In the genomic region with DNA sequence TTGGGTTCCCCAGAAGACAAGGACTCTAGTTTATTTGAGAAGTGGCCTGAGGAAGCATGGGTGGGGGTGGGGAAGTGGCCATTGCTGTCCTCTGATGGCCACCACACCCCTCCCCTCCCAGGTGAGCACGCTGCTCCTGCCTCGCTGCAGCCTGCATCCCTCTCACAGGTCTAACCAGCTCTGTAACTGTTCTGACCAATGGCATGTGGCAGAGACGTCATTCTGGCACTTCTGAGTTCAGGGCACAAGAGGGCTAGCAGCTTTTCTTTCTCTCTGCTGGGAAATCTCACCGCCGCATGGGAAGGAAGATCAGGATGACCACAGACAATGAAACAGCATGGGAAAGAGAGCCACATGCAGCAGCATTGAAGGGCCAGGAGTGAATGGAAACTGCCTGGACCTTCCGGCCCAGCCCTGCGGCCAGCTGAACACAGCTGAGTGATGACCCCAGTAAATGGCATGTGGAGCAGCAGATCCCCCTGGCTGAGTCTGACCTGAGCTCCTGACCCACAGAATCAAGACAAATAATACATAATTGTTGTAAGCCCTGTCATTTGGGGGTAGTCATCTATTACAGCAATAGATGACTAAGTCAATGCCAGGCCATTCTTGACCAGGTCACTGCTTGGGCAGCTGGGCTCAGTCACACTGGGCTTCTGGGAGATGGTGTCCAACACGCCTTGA, we compare ENCODE assay signal across 1 cellular context.
TF ChIP-seq lines count a peak whose summit lies in the region.

No MANE protein-coding gene starts in this region.

TF ChIP-seq in GM23338, 12 proteins besides CTCF, POLR2A, EP300 and RAD21 (continued from another document):
- TF ChIP-seq, protein P1, sequence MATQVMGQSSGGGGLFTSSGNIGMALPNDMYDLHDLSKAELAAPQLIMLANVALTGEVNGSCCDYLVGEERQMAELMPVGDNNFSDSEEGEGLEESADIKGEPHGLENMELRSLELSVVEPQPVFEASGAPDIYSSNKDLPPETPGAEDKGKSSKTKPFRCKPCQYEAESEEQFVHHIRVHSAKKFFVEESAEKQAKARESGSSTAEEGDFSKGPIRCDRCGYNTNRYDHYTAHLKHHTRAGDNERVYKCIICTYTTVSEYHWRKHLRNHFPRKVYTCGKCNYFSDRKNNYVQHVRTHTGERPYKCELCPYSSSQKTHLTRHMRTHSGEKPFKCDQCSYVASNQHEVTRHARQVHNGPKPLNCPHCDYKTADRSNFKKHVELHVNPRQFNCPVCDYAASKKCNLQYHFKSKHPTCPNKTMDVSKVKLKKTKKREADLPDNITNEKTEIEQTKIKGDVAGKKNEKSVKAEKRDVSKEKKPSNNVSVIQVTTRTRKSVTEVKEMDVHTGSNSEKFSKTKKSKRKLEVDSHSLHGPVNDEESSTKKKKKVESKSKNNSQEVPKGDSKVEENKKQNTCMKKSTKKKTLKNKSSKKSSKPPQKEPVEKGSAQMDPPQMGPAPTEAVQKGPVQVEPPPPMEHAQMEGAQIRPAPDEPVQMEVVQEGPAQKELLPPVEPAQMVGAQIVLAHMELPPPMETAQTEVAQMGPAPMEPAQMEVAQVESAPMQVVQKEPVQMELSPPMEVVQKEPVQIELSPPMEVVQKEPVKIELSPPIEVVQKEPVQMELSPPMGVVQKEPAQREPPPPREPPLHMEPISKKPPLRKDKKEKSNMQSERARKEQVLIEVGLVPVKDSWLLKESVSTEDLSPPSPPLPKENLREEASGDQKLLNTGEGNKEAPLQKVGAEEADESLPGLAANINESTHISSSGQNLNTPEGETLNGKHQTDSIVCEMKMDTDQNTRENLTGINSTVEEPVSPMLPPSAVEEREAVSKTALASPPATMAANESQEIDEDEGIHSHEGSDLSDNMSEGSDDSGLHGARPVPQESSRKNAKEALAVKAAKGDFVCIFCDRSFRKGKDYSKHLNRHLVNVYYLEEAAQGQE (IDR thresholded peaks at IDR 0.05; ENCODE audit: unreplicated experiment), result no peak
- TF ChIP-seq ZNF331 (CRISPR knock-in tag; IDR thresholded peaks at IDR 0.05; ENCODE audit: low read depth), result no peak
- no peak for TF ChIP-seq ZNF114 (CRISPR knock-in tag; IDR thresholded peaks at IDR 0.05)
- no peak for TF ChIP-seq POLR2AphosphoS5 (IDR thresholded peaks at IDR 0.05; ENCODE audit: low read depth)
- no peak for TF ChIP-seq NANOG (IDR thresholded peaks at IDR 0.05; ENCODE audit: borderline replicate concordance)
- TF ChIP-seq JUNB (IDR thresholded peaks at IDR 0.05; ENCODE audit: unreplicated experiment), result no peak
- TF ChIP-seq EZH2phosphoT487 (IDR thresholded peaks at IDR 0.05; ENCODE audit: unreplicated experiment), result no peak
- TF ChIP-seq, protein P2, sequence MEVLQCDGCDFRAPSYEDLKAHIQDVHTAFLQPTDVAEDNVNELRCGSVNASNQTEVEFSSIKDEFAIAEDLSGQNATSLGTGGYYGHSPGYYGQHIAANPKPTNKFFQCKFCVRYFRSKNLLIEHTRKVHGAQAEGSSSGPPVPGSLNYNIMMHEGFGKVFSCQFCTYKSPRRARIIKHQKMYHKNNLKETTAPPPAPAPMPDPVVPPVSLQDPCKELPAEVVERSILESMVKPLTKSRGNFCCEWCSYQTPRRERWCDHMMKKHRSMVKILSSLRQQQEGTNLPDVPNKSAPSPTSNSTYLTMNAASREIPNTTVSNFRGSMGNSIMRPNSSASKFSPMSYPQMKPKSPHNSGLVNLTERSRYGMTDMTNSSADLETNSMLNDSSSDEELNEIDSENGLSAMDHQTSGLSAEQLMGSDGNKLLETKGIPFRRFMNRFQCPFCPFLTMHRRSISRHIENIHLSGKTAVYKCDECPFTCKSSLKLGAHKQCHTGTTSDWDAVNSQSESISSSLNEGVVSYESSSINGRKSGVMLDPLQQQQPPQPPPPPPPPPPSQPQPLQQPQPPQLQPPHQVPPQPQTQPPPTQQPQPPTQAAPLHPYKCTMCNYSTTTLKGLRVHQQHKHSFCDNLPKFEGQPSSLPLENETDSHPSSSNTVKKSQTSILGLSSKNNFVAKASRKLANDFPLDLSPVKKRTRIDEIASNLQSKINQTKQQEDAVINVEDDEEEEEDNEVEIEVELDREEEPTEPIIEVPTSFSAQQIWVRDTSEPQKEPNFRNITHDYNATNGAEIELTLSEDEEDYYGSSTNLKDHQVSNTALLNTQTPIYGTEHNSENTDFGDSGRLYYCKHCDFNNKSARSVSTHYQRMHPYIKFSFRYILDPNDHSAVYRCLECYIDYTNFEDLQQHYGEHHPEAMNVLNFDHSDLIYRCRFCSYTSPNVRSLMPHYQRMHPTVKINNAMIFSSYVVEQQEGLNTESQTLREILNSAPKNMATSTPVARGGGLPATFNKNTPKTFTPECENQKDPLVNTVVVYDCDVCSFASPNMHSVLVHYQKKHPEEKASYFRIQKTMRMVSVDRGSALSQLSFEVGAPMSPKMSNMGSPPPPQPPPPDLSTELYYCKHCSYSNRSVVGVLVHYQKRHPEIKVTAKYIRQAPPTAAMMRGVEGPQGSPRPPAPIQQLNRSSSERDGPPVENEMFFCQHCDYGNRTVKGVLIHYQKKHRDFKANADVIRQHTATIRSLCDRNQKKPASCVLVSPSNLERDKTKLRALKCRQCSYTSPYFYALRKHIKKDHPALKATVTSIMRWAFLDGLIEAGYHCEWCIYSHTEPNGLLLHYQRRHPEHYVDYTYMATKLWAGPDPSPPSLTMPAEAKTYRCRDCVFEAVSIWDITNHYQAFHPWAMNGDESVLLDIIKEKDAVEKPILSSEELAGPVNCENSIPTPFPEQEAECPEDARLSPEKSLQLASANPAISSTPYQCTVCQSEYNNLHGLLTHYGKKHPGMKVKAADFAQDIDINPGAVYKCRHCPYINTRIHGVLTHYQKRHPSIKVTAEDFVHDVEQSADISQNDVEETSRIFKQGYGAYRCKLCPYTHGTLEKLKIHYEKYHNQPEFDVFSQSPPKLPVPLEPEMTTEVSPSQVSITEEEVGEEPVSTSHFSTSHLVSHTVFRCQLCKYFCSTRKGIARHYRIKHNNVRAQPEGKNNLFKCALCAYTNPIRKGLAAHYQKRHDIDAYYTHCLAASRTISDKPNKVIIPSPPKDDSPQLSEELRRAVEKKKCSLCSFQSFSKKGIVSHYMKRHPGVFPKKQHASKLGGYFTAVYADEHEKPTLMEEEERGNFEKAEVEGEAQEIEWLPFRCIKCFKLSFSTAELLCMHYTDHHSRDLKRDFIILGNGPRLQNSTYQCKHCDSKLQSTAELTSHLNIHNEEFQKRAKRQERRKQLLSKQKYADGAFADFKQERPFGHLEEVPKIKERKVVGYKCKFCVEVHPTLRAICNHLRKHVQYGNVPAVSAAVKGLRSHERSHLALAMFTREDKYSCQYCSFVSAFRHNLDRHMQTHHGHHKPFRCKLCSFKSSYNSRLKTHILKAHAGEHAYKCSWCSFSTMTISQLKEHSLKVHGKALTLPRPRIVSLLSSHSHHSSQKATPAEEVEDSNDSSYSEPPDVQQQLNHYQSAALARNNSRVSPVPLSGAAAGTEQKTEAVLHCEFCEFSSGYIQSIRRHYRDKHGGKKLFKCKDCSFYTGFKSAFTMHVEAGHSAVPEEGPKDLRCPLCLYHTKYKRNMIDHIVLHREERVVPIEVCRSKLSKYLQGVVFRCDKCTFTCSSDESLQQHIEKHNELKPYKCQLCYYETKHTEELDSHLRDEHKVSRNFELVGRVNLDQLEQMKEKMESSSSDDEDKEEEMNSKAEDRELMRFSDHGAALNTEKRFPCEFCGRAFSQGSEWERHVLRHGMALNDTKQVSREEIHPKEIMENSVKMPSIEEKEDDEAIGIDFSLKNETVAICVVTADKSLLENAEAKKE (CRISPR knock-in tag; IDR thresholded peaks at IDR 0.05), result no peak
- TF ChIP-seq STAT1 (IDR thresholded peaks at IDR 0.05; ENCODE audit: unreplicated experiment), result no peak
- no peak for TF ChIP-seq CREB1 (CRISPR knock-in tag; IDR thresholded peaks at IDR 0.05; ENCODE audit: low read depth)
